In the genomic region with DNA sequence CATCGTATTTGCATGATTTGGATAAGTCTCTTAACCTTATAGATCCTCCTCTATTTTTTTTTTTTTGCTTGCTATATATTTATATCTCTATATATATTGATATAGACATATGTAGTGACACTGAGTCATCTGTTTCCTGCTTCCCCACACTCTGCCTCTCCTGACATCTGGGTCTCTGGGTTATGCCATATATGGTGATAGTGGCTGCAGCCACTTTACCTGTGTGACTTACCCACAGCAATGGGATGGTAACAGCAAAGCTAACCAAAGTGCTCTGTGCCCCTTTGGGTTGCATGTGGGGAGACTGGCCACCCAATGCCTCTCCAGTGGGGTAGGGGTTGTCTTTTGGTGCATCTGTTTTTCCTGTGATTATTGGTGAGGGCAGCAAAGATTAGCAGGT, we compare ENCODE assay signal across 20 cellular contexts. TPM values are rescaled to one million over a fixed set of nuclear protein-coding genes. Genes with fewer than 3 reads are reported as not detected.
DNase-seq lines count a peak whose midpoint lies in the region; ATAC-seq and TF ChIP-seq lines count a peak whose summit lies in the region.
"Had no signal": no experiment of that assay in that cellular context is flagged by ENCODE, and none has a peak within 500 bp of the region (broad histone marks: within the 10 kb centered on the region; RNA-seq: fewer than 3 reads in every experiment).

No MANE protein-coding gene starts in this region.

- H3K36me3 ChIP-seq in CD4-positive, CD25-positive, alpha-beta regulatory T cell (ENCODE audit: control insufficient read depth, insufficient read depth, low read length), result peaks cover 18% of the 10 kb centered on the region
- H3K36me3 ChIP-seq in CD4-positive, alpha-beta memory T cell (ENCODE audit: insufficient read depth, low read length), result peaks cover 4% of the 10 kb centered on the region
- peaks cover 0 to 37% (median 11%) of the 10 kb centered on the region in 4 donors for H3K36me3 ChIP-seq in esophagus muscularis mucosa
- H3K36me3 ChIP-seq: thoracic aorta had no signal

- ATAC-seq in CD4-positive, CD25-positive, alpha-beta regulatory T cell (ENCODE audit: low read depth in 2 of 2), result peak; percentile 47 to 53
- no peak for ATAC-seq in WTC11

- no peaks in the 10 kb centered on the region for H3K9me3 Mint-ChIP-seq in CD4-positive, CD25-positive, alpha-beta regulatory T cell
- H3K9me3 Mint-ChIP-seq in CD4-positive, alpha-beta memory T cell, result peaks cover 0 to 2% (median 0%) of the 10 kb centered on the region in 8 donors
- H3K9me3 Mint-ChIP-seq in WTC11, result no peaks in the 10 kb centered on the region
- H3K9me3 Mint-ChIP-seq: activated T-helper 1 cell treated with anti-CD3 and anti-CD28 coated beads, Interleukin-12 subunit alpha, Interleukin-12 subunit beta, Interleukin-2, Interleukin-4 antibody, amounts not matched to agents 30 ng/mL and 10 ng/mL and 1 ng/mL, durations not matched to agents 14 hours and 24 hours and 36 hours had no signal

- POLR2A ChIA-PET in CD4-positive, alpha-beta memory T cell (lab: Charles Lee; ENCODE audit: partially characterized antibody), result interaction anchor here (1.0 to 1.2 kb wide), 2 partner anchors 14 to 30 kb away, joined by 5 to 9 read pairs; partner anchors contain the start of gene FUNDC2
- POLR2A ChIA-PET in WTC11 (lab: Charles Lee), result no interaction called here

- peak in 1 of 3 donors; percentile 29 for DNase-seq in CD4-positive, CD25-positive, alpha-beta regulatory T cell
- no peak for DNase-seq in CD4-positive, alpha-beta memory T cell
- no peak for DNase-seq in WTC11 (ENCODE audit: low spot score)
- DNase-seq in esophagus muscularis mucosa (ENCODE audit: extremely low spot score), result no peak
- no peak for DNase-seq in NCI-H82 (lab: John Stamatoyannopoulos, UW)
- DNase-seq in stimulated activated naive CD4-positive, alpha-beta T cell treated with Interleukin-2 at 50 U/mL for 16 hours (lab: John Stamatoyannopoulos, UW), result no peak
- DNase-seq in cortex of kidney (lab: John Stamatoyannopoulos, UW), result no peak
- DNase-seq: activated CD4-positive, alpha-beta T cell treated with anti-CD3 and anti-CD28 coated beads, Interleukin-2, amount 50 U/mL, for 1 hour; foreskin fibroblast; KG1; mesendoderm; NCI-H1105 treated with DMSO at 0.1 percent for 48 hours; NCI-H2171; NCI-H774; SK-N-SH; stimulated activated CD4-positive, alpha-beta T cell treated with anti-CD3 and anti-CD28 coated beads, Interleukin-4, amount 100 ng/mL, for 4 hours had no signal

- H3K27me3 ChIP-seq in CD4-positive, CD25-positive, alpha-beta regulatory T cell (ENCODE audit: control insufficient read depth, insufficient read depth, low read length), result no peaks in the 10 kb centered on the region
- H3K27me3 ChIP-seq in CD4-positive, alpha-beta memory T cell (ENCODE audit: insufficient read depth, low read length), result no peaks in the 10 kb centered on the region
- H3K27me3 ChIP-seq in esophagus muscularis mucosa, result no peaks in the 10 kb centered on the region
- H3K27me3 ChIP-seq: ascending aorta had no signal

- H3K4me3 Mint-ChIP-seq in CD4-positive, CD25-positive, alpha-beta regulatory T cell, result peak overlapping the region in 2 of 4 donors; percentile 28 to 54
- peak overlapping the region in 5 of 8 donors; percentile 2 to 85 (median 79) for H3K4me3 Mint-ChIP-seq in CD4-positive, alpha-beta memory T cell
- H3K4me3 Mint-ChIP-seq in WTC11, result no peak overlapping the region

- peaks cover 12% of the 10 kb centered on the region for H3K36me3 Mint-ChIP-seq in CD4-positive, CD25-positive, alpha-beta regulatory T cell
- peaks cover 0 to 28% of the 10 kb centered on the region in 2 donors for H3K36me3 Mint-ChIP-seq in CD4-positive, alpha-beta memory T cell
- peaks cover 2% of the 10 kb centered on the region; the same call in 1 of the 2 replicates for H3K36me3 Mint-ChIP-seq in WTC11

- CTCF ChIA-PET in CD4-positive, alpha-beta memory T cell (lab: Charles Lee; ENCODE audit: partially characterized antibody), result interaction anchor here (0.7 to 3.1 kb wide), 17 partner anchors 8 to 139 kb away, joined by 3 to 33 read pairs (median 4); partner anchors contain the start of genes CMC4, FUNDC2 and MTCP1
- CTCF ChIA-PET in WTC11 (lab: Charles Lee), result interaction anchor here (0.6 to 2.2 kb wide), 3 partner anchors 7 to 138 kb away, joined by 3 to 7 read pairs (median 7); no protein-coding TSS in a partner anchor

- peaks cover 0 to 17% (median 0%) of the 10 kb centered on the region in 4 donors for H3K4me1 Mint-ChIP-seq in CD4-positive, CD25-positive, alpha-beta regulatory T cell
- H3K4me1 Mint-ChIP-seq in CD4-positive, alpha-beta memory T cell, result peaks cover 7 to 26% (median 15%) of the 10 kb centered on the region in 4 donors
- H3K4me1 Mint-ChIP-seq in WTC11, result peaks cover 4% of the 10 kb centered on the region; the same call in 1 of the 2 replicates

- H3K4me1 ChIP-seq in CD4-positive, CD25-positive, alpha-beta regulatory T cell (ENCODE audit: control insufficient read depth, insufficient read depth, low read length, poor library complexity, severe bottlenecking), result peaks cover 12% of the 10 kb centered on the region
- H3K4me1 ChIP-seq in CD4-positive, alpha-beta memory T cell (ENCODE audit: insufficient read depth, low read length), result peaks cover 13% of the 10 kb centered on the region
- peaks cover 7 to 15% (median 12%) of the 10 kb centered on the region in 4 donors for H3K4me1 ChIP-seq in esophagus muscularis mucosa
- H3K4me1 ChIP-seq: ascending aorta had no signal

- H3K27me3 Mint-ChIP-seq in CD4-positive, CD25-positive, alpha-beta regulatory T cell, result no peaks in the 10 kb centered on the region
- no peaks in the 10 kb centered on the region for H3K27me3 Mint-ChIP-seq in CD4-positive, alpha-beta memory T cell
- no peaks in the 10 kb centered on the region for H3K27me3 Mint-ChIP-seq in WTC11 (ENCODE audit: low read depth)

- H3K4me3 ChIP-seq in CD4-positive, CD25-positive, alpha-beta regulatory T cell (ENCODE audit: low read depth, low read length), result no peak overlapping the region
- no peak overlapping the region for H3K4me3 ChIP-seq in CD4-positive, alpha-beta memory T cell (ENCODE audit: low read length in 2 of 2)
- H3K4me3 ChIP-seq in esophagus muscularis mucosa, result no peak overlapping the region
- H3K4me3 ChIP-seq: smooth muscle cell had no signal

- 63% methylated on average over 1 of the region's 1 CpG for WGBS in esophagus muscularis mucosa

- H3K27ac ChIP-seq in CD4-positive, CD25-positive, alpha-beta regulatory T cell (ENCODE audit: insufficient read depth, low read length, poor library complexity, severe bottlenecking), result no peak overlapping the region
- H3K27ac ChIP-seq in CD4-positive, alpha-beta memory T cell (ENCODE audit: low read depth, low read length), result peak overlapping the region; percentile 2
- peak overlapping the region; percentile 59 to 72 (median 68) for H3K27ac ChIP-seq in esophagus muscularis mucosa (replicated peaks in 1 of 4)

- intact Hi-C loops in CD4-positive, alpha-beta memory T cell (cut with micrococcal nuclease), result loop anchor here (2.0 kb wide), 1 partner anchor 30 kb away; the partner anchor contains the start of gene FUNDC2
- intact Hi-C loops in esophagus muscularis mucosa (cut with DNase I), result no loop called here

- peak overlapping the region in 2 of 3 donors; percentile 36 to 83 for H3K27ac Mint-ChIP-seq in CD4-positive, CD25-positive, alpha-beta regulatory T cell
- peak overlapping the region in 6 of 7 donors; percentile 46 to 84 (median 70) for H3K27ac Mint-ChIP-seq in CD4-positive, alpha-beta memory T cell
- peak overlapping the region; percentile 49; the same call in 1 of the 2 replicates for H3K27ac Mint-ChIP-seq in WTC11
- H3K27ac Mint-ChIP-seq: activated T-helper 1 cell treated with anti-CD3 and anti-CD28 coated beads, Interleukin-12 subunit alpha, Interleukin-12 subunit beta, Interleukin-2, Interleukin-4 antibody, amounts not matched to agents 30 ng/mL and 10 ng/mL and 1 ng/mL, durations not matched to agents 14 hours and 24 hours and 36 hours had no signal

- no peaks in the 10 kb centered on the region for H3K9me3 ChIP-seq in CD4-positive, CD25-positive, alpha-beta regulatory T cell (ENCODE audit: control insufficient read depth in 2 of 2, low read length in 2 of 2)
- no peaks in the 10 kb centered on the region for H3K9me3 ChIP-seq in CD4-positive, alpha-beta memory T cell (ENCODE audit: control insufficient read depth in 1 of 2, low read length in 2 of 2)
- no peaks in the 10 kb centered on the region for H3K9me3 ChIP-seq in esophagus muscularis mucosa
- H3K9me3 ChIP-seq: ascending aorta, SK-N-SH, thoracic aorta had no signal

- no peak for TF ChIP-seq EP300 in esophagus muscularis mucosa (IDR thresholded peaks at IDR 0.05)

- TF ChIP-seq CTCF in WTC11 (IDR thresholded peaks at IDR 0.05), result no peak
- no peak for TF ChIP-seq CTCF in esophagus muscularis mucosa (IDR thresholded peaks at IDR 0.05)

- no peak for TF ChIP-seq POLR2A in esophagus muscularis mucosa (IDR thresholded peaks at IDR 0.05; ENCODE audit: low read depth)

RNA-seq across cellular contexts. Expression of gene CMC4, which starts 14.5 kb away (rescaled TPM):
- 3.7 TPM for total RNA-seq in CD4-positive, CD25-positive, alpha-beta regulatory T cell
- 10 to 100 TPM; 17.8 to 22.9 (median 20.5) TPM for polyA plus RNA-seq in CD4-positive, CD25-positive, alpha-beta regulatory T cell
- 1 to 10 TPM; 6.1 to 7.0 TPM for total RNA-seq in CD4-positive, alpha-beta memory T cell
- 10 to 100 TPM; 23.0 to 25.3 TPM for polyA plus RNA-seq in CD4-positive, alpha-beta memory T cell
- total RNA-seq in WTC11 (2021), result 3.0 to 6.4 TPM (median 5.9 TPM) in 3 replicates
- total RNA-seq in esophagus muscularis mucosa, result 10 to 100 TPM; 28.0 to 36.3 (median 32.9) TPM

RNA-seq across cellular contexts. Expression of gene MTCP1, which starts 14.5 kb away (rescaled TPM):
- 16.1 TPM for total RNA-seq in CD4-positive, CD25-positive, alpha-beta regulatory T cell
- 10 to 100 TPM; 23.5 to 30.6 (median 25.7) TPM for polyA plus RNA-seq in CD4-positive, CD25-positive, alpha-beta regulatory T cell
- 10 to 100 TPM; 21.8 to 24.2 TPM for total RNA-seq in CD4-positive, alpha-beta memory T cell
- 10 to 100 TPM; 26.0 to 44.1 TPM for polyA plus RNA-seq in CD4-positive, alpha-beta memory T cell
- total RNA-seq in WTC11 (2021) (8.6 to 12.8 TPM (median 10.1 TPM) in 3 replicates), esophagus muscularis mucosa (1 to 10 TPM; 2.5 to 4.4 (median 4.2) TPM)

RNA-seq across cellular contexts. Expression of gene BRCC3, which starts 14.8 kb away (rescaled TPM):
- total RNA-seq in CD4-positive, CD25-positive, alpha-beta regulatory T cell, result 13.7 TPM
- polyA plus RNA-seq in CD4-positive, CD25-positive, alpha-beta regulatory T cell, result 10 to 100 TPM; 22.3 to 26.8 (median 25.0) TPM
- total RNA-seq in CD4-positive, alpha-beta memory T cell, result 10 to 100 TPM; 19.2 to 19.7 TPM
- polyA plus RNA-seq in CD4-positive, alpha-beta memory T cell, result 10 to 100 TPM; 18.8 to 30.1 TPM
- total RNA-seq in WTC11 (2021) (18.5 to 19.6 TPM (median 19.4 TPM) in 3 replicates), esophagus muscularis mucosa (10 to 100 TPM; 10.9 to 18.8 (median 16.8) TPM)

RNA-seq across cellular contexts. Expression of gene FUNDC2, which starts 29.8 kb away (rescaled TPM):
- total RNA-seq in CD4-positive, CD25-positive, alpha-beta regulatory T cell, result 36.9 TPM
- polyA plus RNA-seq in CD4-positive, CD25-positive, alpha-beta regulatory T cell, result 100 to 1,000 TPM; 165 to 185 (median 174) TPM
- total RNA-seq in CD4-positive, alpha-beta memory T cell, result 10 to 100 TPM; 52.6 to 53.6 TPM
- polyA plus RNA-seq in CD4-positive, alpha-beta memory T cell, result 100 to 1,000 TPM; 156 to 173 TPM
- total RNA-seq in WTC11 (2021) (60.7 to 79.5 TPM (median 73.8 TPM) in 3 replicates), esophagus muscularis mucosa (10 to 100 TPM; 73.8 to 98.2 (median 95.9) TPM)

RNA-seq across cellular contexts. Expression of gene F8, which starts 33.9 kb away (rescaled TPM):
- 0.89 TPM for total RNA-seq in CD4-positive, CD25-positive, alpha-beta regulatory T cell
- polyA plus RNA-seq in CD4-positive, CD25-positive, alpha-beta regulatory T cell, result 1 to 10 TPM; 4.1 to 7.3 (median 4.5) TPM
- total RNA-seq in CD4-positive, alpha-beta memory T cell, result 1 to 10 TPM; 2.4 to 2.7 TPM
- polyA plus RNA-seq in CD4-positive, alpha-beta memory T cell, result 1 to 10 TPM; 4.6 to 7.2 TPM
- total RNA-seq in WTC11 (2021) (1.6 to 2.6 TPM (median 2.2 TPM) in 3 replicates), esophagus muscularis mucosa (10 to 100 TPM; 17.0 to 30.0 (median 22.3) TPM)
